In the genomic region with DNA sequence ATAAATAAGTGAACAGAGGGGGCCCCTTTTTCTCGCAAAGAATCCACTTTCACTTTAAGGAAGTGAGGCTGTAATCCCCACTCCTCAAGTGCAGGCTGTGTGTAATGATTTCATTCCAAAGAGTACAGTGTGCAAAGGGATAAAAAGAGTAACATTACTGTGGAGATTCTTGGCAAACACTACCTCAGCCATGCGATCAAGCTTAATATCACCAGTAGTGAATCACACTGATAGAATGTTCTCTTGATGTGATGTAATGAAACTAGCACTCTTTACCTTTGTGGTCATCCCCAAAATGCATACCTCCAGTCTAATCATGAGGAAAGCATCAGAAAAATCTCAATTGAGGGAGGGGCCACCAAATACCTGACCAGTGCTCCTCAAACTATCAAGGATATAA, we compare ENCODE assay signal across 21 cellular contexts.
A peak's percentile ranks its signal among the peaks of the same experiment; 100 is the strongest.
DNase-seq lines count a peak whose midpoint lies in the region; ATAC-seq, FAIRE-seq and TF ChIP-seq lines count a peak whose summit lies in the region.
"Had no signal": no experiment of that assay in that cellular context is flagged by ENCODE, and none has a peak within 500 bp of the region (broad histone marks: within the 10 kb centered on the region; RNA-seq: fewer than 3 reads in every experiment).

No MANE protein-coding gene starts in this region.

- no peak overlapping the region for H2AFZ ChIP-seq in hepatocyte

- no peaks in the 10 kb centered on the region for H3K9me3 Mint-ChIP-seq in nephron progenitor cell
- H3K9me3 Mint-ChIP-seq: activated naive CD4-positive, alpha-beta T cell treated with anti-CD3 and anti-CD28 coated beads for 36 hours; memory B cell; naive thymus-derived CD8-positive, alpha-beta T cell had no signal

- WGBS in hepatocyte (ENCODE audit: low lambda C conversion rate, missing lambda C conversion rate), result 70% methylated on average over 2 of the region's 2 CpGs

- H3K9me2 ChIP-seq in hepatocyte (replicated peaks; ENCODE audit: insufficient read depth), result no peaks in the 10 kb centered on the region

- no peaks in the 10 kb centered on the region for H3K4me1 Mint-ChIP-seq in nephron progenitor cell
- H3K4me1 Mint-ChIP-seq: memory B cell; naive thymus-derived CD8-positive, alpha-beta T cell had no signal

- no peaks in the 10 kb centered on the region for H3K36me3 ChIP-seq in hepatocyte (replicated peaks; ENCODE audit: insufficient read depth, low read depth)
- H3K36me3 ChIP-seq: Peyer's patch had no signal

- no peak overlapping the region for H3K4me3 Mint-ChIP-seq in nephron progenitor cell
- H3K4me3 Mint-ChIP-seq: activated naive CD4-positive, alpha-beta T cell treated with anti-CD3 and anti-CD28 coated beads for 36 hours; memory B cell; naive thymus-derived CD8-positive, alpha-beta T cell had no signal

- intact Hi-C loops in Right ventricle myocardium superior (cut with DNase I), result no loop called here
- intact Hi-C loops in Right ventricle myocardium inferior (cut with DNase I), result no loop called here

- no peaks in the 10 kb centered on the region for H3K36me3 Mint-ChIP-seq in nephron progenitor cell (ENCODE audit: low read depth)
- H3K36me3 Mint-ChIP-seq: memory B cell; naive thymus-derived CD8-positive, alpha-beta T cell had no signal

- H3K27me3 ChIP-seq in hepatocyte, result no peaks in the 10 kb centered on the region
- H3K27me3 ChIP-seq: Peyer's patch, testis had no signal

- H4K20me1 ChIP-seq in hepatocyte (ENCODE audit: insufficient read depth, poor library complexity, severe bottlenecking), result no peaks in the 10 kb centered on the region

- TF ChIP-seq CTCF in astrocyte of the cerebellum (IDR thresholded peaks at IDR 0.05; ENCODE audit: low read depth, low read length, missing control alignments), result no peak
- TF ChIP-seq CTCF in hepatocyte (IDR thresholded peaks at IDR 0.05; ENCODE audit: poor library complexity), result no peak
- TF ChIP-seq CTCF in nephron progenitor cell (IDR thresholded peaks at IDR 0.05), result no peak

- no peak overlapping the region for H3K27ac ChIP-seq in hepatocyte
- H3K27ac ChIP-seq: Peyer's patch, testis had no signal

- H3K9me3 ChIP-seq in hepatocyte (ENCODE audit: low read depth), result no peaks in the 10 kb centered on the region
- H3K9me3 ChIP-seq: Peyer's patch, testis had no signal

- H3K4me1 ChIP-seq in hepatocyte (ENCODE audit: insufficient read depth), result no peaks in the 10 kb centered on the region
- H3K4me1 ChIP-seq: Peyer's patch, testis had no signal

- H3K79me2 ChIP-seq in hepatocyte, result no peaks in the 10 kb centered on the region

- H3K4me3 ChIP-seq in astrocyte of the cerebellum (ENCODE audit: low read depth, low read length), result no peak overlapping the region
- H3K4me3 ChIP-seq in hepatocyte, result no peak overlapping the region
- H3K4me3 ChIP-seq: Peyer's patch, testis had no signal

- peak; percentile 17 for FAIRE-seq in urothelium cell line (lab: Jason Lieb, UNC)

- H3K4me2 ChIP-seq in hepatocyte, result no peak overlapping the region

- in situ Hi-C loops in astrocyte of the cerebellum (cut with HindIII; ENCODE audit: low sequenced_read_pairs), result no loop called here

- H3K27me3 Mint-ChIP-seq in nephron progenitor cell (ENCODE audit: low read depth, poor library complexity), result peaks cover 4% of the 10 kb centered on the region
- H3K27me3 Mint-ChIP-seq: memory B cell had no signal

- peak; percentile 41 for ATAC-seq in Right ventricle myocardium superior (ENCODE audit: poor library complexity)
- no peak for ATAC-seq in Right ventricle myocardium inferior
- no peak for ATAC-seq in GM19463 (IDR thresholded peaks at IDR 0.05; ENCODE audit: unreplicated experiment)
- ATAC-seq in esophagus mucosa, result no peak
- ATAC-seq: naive thymus-derived CD8-positive, alpha-beta T cell had no signal

- DNase-seq in Right ventricle myocardium superior (no peak), Right ventricle myocardium inferior (ENCODE audit: missing footprints) (no peak), astrocyte of the cerebellum (ENCODE audit: low read depth) (peak; percentile 72), hepatocyte (ENCODE audit: low spot score) (peak; percentile 5), urothelium cell line (ENCODE audit: low spot score) (peak; percentile 60), nephron progenitor cell (no peak)
- DNase-seq: activated CD4-positive, alpha-beta T cell treated with anti-CD3 and anti-CD28 coated beads, Interleukin-2, amount 50 U/mL, for 1 hour; activated CD8-positive, alpha-beta memory T cell treated with anti-CD3 and anti-CD28 coated beads, Interleukin-2, amount 50 U/mL, for 48 hours; activated naive CD4-positive, alpha-beta T cell treated with anti-CD3 and anti-CD28 coated beads for 36 hours; aorta; cortex of kidney; DND-41; MM.1S; naive thymus-derived CD8-positive, alpha-beta T cell; Peyer's patch; stimulated activated CD4-positive, alpha-beta T cell treated with anti-CD3 and anti-CD28 coated beads, Interleukin-12 subunit alpha, Interleukin-12 subunit beta, amount 100 ng/mL, for 4 hours; SW 1271; testis had no signal

- H3K27ac Mint-ChIP-seq in nephron progenitor cell, result no peak overlapping the region
- H3K27ac Mint-ChIP-seq: activated naive CD4-positive, alpha-beta T cell treated with anti-CD3 and anti-CD28 coated beads for 36 hours; memory B cell; naive thymus-derived CD8-positive, alpha-beta T cell had no signal

Comparison
In these comparisons a context has a peak if more than half of its experiments do, and no peak if none do; other contexts are left out.
1. DNase-seq: peak in astrocyte of the cerebellum (single experiment), hepatocyte (single experiment) and urothelium cell line (single experiment); none in Right ventricle myocardium superior (single experiment), Right ventricle myocardium inferior (single experiment) and nephron progenitor cell (single experiment).